Comparison of ENCODE assay signal across 8 cellular contexts in the genomic region with DNA sequence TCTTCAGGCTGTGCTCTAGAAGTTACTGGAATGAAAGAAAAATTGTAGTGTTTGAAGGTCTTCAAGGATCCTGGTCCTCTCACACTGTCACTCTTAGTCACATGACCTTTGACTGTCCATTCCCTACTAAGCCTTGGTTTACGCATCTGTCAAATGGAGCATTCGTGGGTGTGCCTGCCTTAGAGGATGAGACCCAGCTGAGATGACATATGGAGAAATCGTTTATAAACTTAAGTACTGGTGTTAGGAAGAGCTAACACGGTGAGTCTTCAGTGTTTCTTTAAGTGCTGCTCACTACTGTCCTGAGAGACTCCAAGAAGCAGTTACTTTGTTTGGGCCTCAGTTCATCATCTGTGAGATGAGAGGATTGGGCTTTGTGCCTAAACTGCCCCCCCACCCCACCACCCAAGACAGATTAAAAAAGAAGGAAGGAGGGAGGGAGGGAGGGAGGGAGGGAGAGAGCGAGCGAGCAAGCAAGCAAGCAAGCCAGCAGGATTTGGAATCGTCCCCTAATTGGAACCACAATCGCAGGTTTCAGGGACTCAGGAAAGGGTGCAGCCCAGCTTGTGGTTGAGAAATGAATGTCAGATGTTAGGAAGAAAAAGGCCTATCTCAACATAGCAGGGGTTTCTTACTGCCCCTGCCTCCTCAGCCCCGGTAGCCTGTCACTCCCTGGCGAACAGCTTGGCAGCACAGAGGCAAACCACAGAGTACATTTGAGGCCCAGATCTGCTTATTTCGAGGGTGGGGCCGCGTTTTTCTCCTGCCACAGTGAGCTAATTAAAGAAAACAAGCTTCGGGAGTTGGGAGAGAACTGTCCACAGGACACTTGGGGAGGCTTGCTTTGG. TPM values are rescaled to one million over a fixed set of nuclear protein-coding genes. Genes with fewer than 3 reads are reported as not detected.
DNase-seq lines count a peak whose midpoint lies in the region; ATAC-seq and TF ChIP-seq lines count a peak whose summit lies in the region.

No MANE protein-coding gene starts in this region.

- H3K4me1 ChIP-seq in CD8-positive, alpha-beta memory T cell (ENCODE audit: insufficient read depth, low read length), result peaks cover 91% of the 10 kb centered on the region
- peaks cover 69% of the 10 kb centered on the region for H3K4me1 ChIP-seq in SJSA1 (replicated peaks)

- H3K4me3 ChIP-seq in CD8-positive, alpha-beta memory T cell (ENCODE audit: low read length), result peak overlapping the region; percentile 51
- H3K4me3 ChIP-seq in SJSA1 (peak overlapping the region; percentile 17), coronary artery (peak overlapping the region; percentile 58), dorsolateral prefrontal cortex (peak overlapping the region in 2 of 59 donors; percentile 3 to 6)

- no peaks in the 10 kb centered on the region for H3K27me3 ChIP-seq in CD8-positive, alpha-beta memory T cell (ENCODE audit: insufficient read depth, low read length, poor library complexity, severe bottlenecking)
- H3K27me3 ChIP-seq in SJSA1 (replicated peaks) (no peaks in the 10 kb centered on the region), dorsolateral prefrontal cortex (peaks cover 0 to 5% (median 0%) of the 10 kb centered on the region in 45 donors)

- no peaks in the 10 kb centered on the region for H3K36me3 ChIP-seq in CD8-positive, alpha-beta memory T cell (ENCODE audit: insufficient read depth, low read length)
- H3K36me3 ChIP-seq in SJSA1, result peaks cover 28% of the 10 kb centered on the region

- ATAC-seq in HG02938 (IDR thresholded peaks at IDR 0.05; ENCODE audit: unreplicated experiment), result no peak

- no peaks in the 10 kb centered on the region for H3K9me3 Mint-ChIP-seq in CD8-positive, alpha-beta memory T cell
- no peaks in the 10 kb centered on the region for H3K9me3 Mint-ChIP-seq in nephron

- TF ChIP-seq CTCF in coronary artery (IDR thresholded peaks at IDR 0.05) (no peak), nephron (IDR thresholded peaks at IDR 0.05; ENCODE audit: unreplicated experiment in 3 of 3) (no peak), dorsolateral prefrontal cortex (IDR thresholded peaks at IDR 0.05 in 54 of 56, conservative IDR thresholded peaks at IDR 0.05 in 2 of 56; ENCODE audit: low read depth in 1 of 56, partially characterized antibody in 56 of 56) (no peak)

- H3K27me3 Mint-ChIP-seq in CD8-positive, alpha-beta memory T cell, result no peaks in the 10 kb centered on the region
- H3K27me3 Mint-ChIP-seq in nephron (ENCODE audit: low read depth), result no peaks in the 10 kb centered on the region

- H3K36me3 Mint-ChIP-seq in CD8-positive, alpha-beta memory T cell, result peaks cover 0 to 56% (median 13%) of the 10 kb centered on the region in 3 donors
- H3K36me3 Mint-ChIP-seq in nephron (ENCODE audit: low read depth), result peaks cover 18% of the 10 kb centered on the region

- DNase-seq in CD8-positive, alpha-beta memory T cell, result peak in 1 of 5 donors; percentile 60
- DNase-seq in SJSA1 (ENCODE audit: low read depth in 1 of 2, low spot score in 2 of 2), result peak; percentile 86 to 88
- no peak for DNase-seq in coronary artery (ENCODE audit: low spot score)
- DNase-seq in NCI-H187 treated with DMSO at 0.1 percent for 48 hours (lab: John Stamatoyannopoulos, UW), result no peak
- no peak for DNase-seq in dorsolateral prefrontal cortex
- DNase-seq in NCI-H146 treated with DMSO at 0.1 percent for 48 hours (lab: John Stamatoyannopoulos, UW; ENCODE audit: unreplicated experiment), result no peak

- H3K4me1 Mint-ChIP-seq in CD8-positive, alpha-beta memory T cell, result peaks cover 62 to 66% (median 62%) of the 10 kb centered on the region in 3 donors
- peaks cover 36% of the 10 kb centered on the region for H3K4me1 Mint-ChIP-seq in nephron

- H3K27ac ChIP-seq in CD8-positive, alpha-beta memory T cell (ENCODE audit: low read depth, low read length), result peak overlapping the region; percentile 60
- peak overlapping the region; percentile 87 for H3K27ac ChIP-seq in SJSA1
- peak overlapping the region; percentile 61 to 84 for H3K27ac ChIP-seq in coronary artery
- peak overlapping the region in 7 of 59 donors; percentile 3 to 35 (median 14) for H3K27ac ChIP-seq in dorsolateral prefrontal cortex

- H3K27ac Mint-ChIP-seq in CD8-positive, alpha-beta memory T cell, result peak overlapping the region in 7 of 8 donors; percentile 89 to 100 (median 97)
- H3K27ac Mint-ChIP-seq in nephron, result peak overlapping the region; percentile 76 to 90 (median 78)

- CTCF ChIA-PET in CD8-positive, alpha-beta memory T cell (lab: Charles Lee), result interaction anchor here (0.8 to 1.6 kb wide), 4 partner anchors 21 to 32 kb away, joined by 3 to 5 read pairs (median 4); partner anchors contain the start of gene SMAD3

- no peaks in the 10 kb centered on the region for H3K9me3 ChIP-seq in CD8-positive, alpha-beta memory T cell (ENCODE audit: low read length)
- no peaks in the 10 kb centered on the region for H3K9me3 ChIP-seq in SJSA1 (replicated peaks)

- intact Hi-C loops in dorsolateral prefrontal cortex (cut with DNase I), result no loop called here

- H3K4me3 Mint-ChIP-seq in CD8-positive, alpha-beta memory T cell, result peak overlapping the region; percentile 72 to 95 (median 84)
- H3K4me3 Mint-ChIP-seq in nephron, result peak overlapping the region in 1 of 3 experiments; percentile 29

- POLR2A ChIA-PET in CD8-positive, alpha-beta memory T cell (lab: Charles Lee), result interaction anchor here (0.6 to 1.4 kb wide), 4 partner anchors 13 to 713 kb away, joined by 3 read pairs; no protein-coding TSS in a partner anchor

RNA-seq across cellular contexts. Expression of gene SMAD3, which starts 32.7 kb away (rescaled TPM):
- 10 to 100 TPM; 30.2 to 34.2 TPM for total RNA-seq in CD8-positive, alpha-beta memory T cell
- polyA plus RNA-seq in CD8-positive, alpha-beta memory T cell, result 31.7 TPM
- 19.5 and 22.0 TPM in 2 replicates for total RNA-seq in SJSA1 (2014; rRNA removed; shearing (Covaris generic))
- 10 to 100 TPM; 14.8 to 63.4 (median 37.5) TPM for total RNA-seq in dorsolateral prefrontal cortex

Comparison
In these comparisons a context has a peak if more than half of its experiments do, and no peak if none do; other contexts are left out.
1. DNase-seq: peak in SJSA1 (2 of 2); none in coronary artery (single experiment), NCI-H187 treated with DMSO at 0.1 percent for 48 hours (single experiment), dorsolateral prefrontal cortex (0 of 10) and NCI-H146 treated with DMSO at 0.1 percent for 48 hours (single experiment).